9 cellular contexts compared by ENCODE assay signal in genomic region chr9:86485359-86485758, GRCh38.
DNase-seq lines count a peak whose midpoint lies in the region; ATAC-seq and TF ChIP-seq lines count a peak whose summit lies in the region.
"Had no signal": no experiment of that assay in that cellular context is flagged by ENCODE, and none has a peak within 500 bp of the region (broad histone marks: within the 10 kb centered on the region; RNA-seq: fewer than 3 reads in every experiment).

No MANE protein-coding gene starts in this region.

- no peaks in the 10 kb centered on the region for H4K20me1 ChIP-seq in Loucy (ENCODE audit: insufficient read depth, low read length, poor library complexity, severe bottlenecking)

- no peak overlapping the region for H3K4me2 ChIP-seq in Loucy (ENCODE audit: low read depth, low read length, poor library complexity, severe bottlenecking)

- H3K9ac ChIP-seq in Loucy (ENCODE audit: low read depth, low read length, poor library complexity, severe bottlenecking) = no peak overlapping the region

- no peak overlapping the region for H3K4me3 ChIP-seq in Loucy (ENCODE audit: low read length, poor library complexity, severe bottlenecking)
- H3K4me3 ChIP-seq in CD4-positive, alpha-beta memory T cell (ENCODE audit: low read length in 2 of 2) = no peak overlapping the region

- no peaks in the 10 kb centered on the region; the same call in 1 of the 2 replicates for H3K9me2 ChIP-seq in Loucy (replicated peaks; ENCODE audit: low read depth, low read length)

- CTCF ChIA-PET in CD4-positive, alpha-beta memory T cell (lab: Charles Lee; ENCODE audit: partially characterized antibody) = interaction anchor here (1.6 to 3.3 kb wide), 2 partner anchors 839 to 845 kb away, joined by 3 to 16 read pairs; no protein-coding TSS in a partner anchor

- no peak overlapping the region for H3K27ac ChIP-seq in CD4-positive, alpha-beta memory T cell (ENCODE audit: low read depth, low read length)

- 0 out of 2 replicates have a peak, but pooled peaks cover 3% of the 10 kb centered on the region for H3K9me3 ChIP-seq in Loucy (ENCODE audit: insufficient read depth, low read depth, low read length)
- H3K9me3 ChIP-seq in CD4-positive, alpha-beta memory T cell (ENCODE audit: control insufficient read depth in 1 of 2, low read length in 2 of 2) = no peaks in the 10 kb centered on the region

- ATAC-seq in GM21825 (IDR thresholded peaks at IDR 0.05; ENCODE audit: unreplicated experiment) (peak; percentile 84), GM21737 (IDR thresholded peaks at IDR 0.05; ENCODE audit: unreplicated experiment) (no peak)

- intact Hi-C loops in CD4-positive, alpha-beta memory T cell (cut with micrococcal nuclease) = loop anchor here (5.0 kb wide), 2 partner anchors 462 to 1177 kb away; partner anchors contain the start of gene GAS1

- POLR2A ChIA-PET in CD4-positive, alpha-beta memory T cell (lab: Charles Lee; ENCODE audit: partially characterized antibody) = no interaction called here

- no peak overlapping the region for H3K27ac Mint-ChIP-seq in CD4-positive, alpha-beta memory T cell

- no peaks in the 10 kb centered on the region for H3K79me2 ChIP-seq in Loucy (ENCODE audit: insufficient read depth, low read length)

- peaks cover 5 to 6% of the 10 kb centered on the region in 2 donors for H3K27me3 Mint-ChIP-seq in CD4-positive, alpha-beta memory T cell

- H3F3A ChIP-seq in Loucy (ENCODE audit: low read depth) = no peaks in the 10 kb centered on the region

- H3K36me3 ChIP-seq in Loucy (ENCODE audit: insufficient read depth, low read length) = no peaks in the 10 kb centered on the region
- no peaks in the 10 kb centered on the region for H3K36me3 ChIP-seq in CD4-positive, alpha-beta memory T cell (ENCODE audit: insufficient read depth, low read length)

- peaks cover 0 to 5% (median 2%) of the 10 kb centered on the region in 4 donors for H3K4me1 Mint-ChIP-seq in CD4-positive, alpha-beta memory T cell

- H3K4me3 Mint-ChIP-seq in CD4-positive, alpha-beta memory T cell = no peak overlapping the region

- H3K36me3 Mint-ChIP-seq in CD4-positive, alpha-beta memory T cell = no peaks in the 10 kb centered on the region

- no peaks in the 10 kb centered on the region for H3K4me1 ChIP-seq in Loucy (ENCODE audit: insufficient read depth, low read length, poor library complexity, severe bottlenecking)
- no peaks in the 10 kb centered on the region for H3K4me1 ChIP-seq in CD4-positive, alpha-beta memory T cell (ENCODE audit: insufficient read depth, low read length)

- no peaks in the 10 kb centered on the region for H3K27me3 ChIP-seq in Loucy (ENCODE audit: insufficient read depth, low read length, poor library complexity, severe bottlenecking)
- no peaks in the 10 kb centered on the region for H3K27me3 ChIP-seq in CD4-positive, alpha-beta memory T cell (ENCODE audit: insufficient read depth, low read length)

- H2AFZ ChIP-seq in Loucy (ENCODE audit: low read length) = peak overlapping the region; percentile 69; the same call in 1 of the 2 replicates

- TF ChIP-seq CTCF in Loucy (conservative IDR thresholded peaks at IDR 0.05; ENCODE audit: low read length) = no peak

- DNase-seq in activated T-cell treated with anti-CD3 and anti-CD28 coated beads for 48 hours (ENCODE audit: low read depth) (peak; percentile 3), NCI-H774 (lab: John Stamatoyannopoulos, UW) (no peak)
- DNase-seq in activated T-cell treated with anti-CD3 and anti-CD28 coated beads, Interleukin-2, amount 50 U/mL, for 1 hour = no peak
- peak; percentile 11 for DNase-seq in stimulated activated CD8-positive, alpha-beta memory T cell treated with anti-CD3 and anti-CD28 coated beads, Interleukin-4, amount 100 ng/mL, for 24 hours (ENCODE audit: low read depth)
- no peak for DNase-seq in CD4-positive, alpha-beta memory T cell
- DNase-seq: NCI-H1436 had no signal

- H3K9me3 Mint-ChIP-seq in CD4-positive, alpha-beta memory T cell = peaks cover 0 to 2% (median 0%) of the 10 kb centered on the region in 8 donors

Comparison
In these comparisons a context has a peak if more than half of its experiments do, and no peak if none do; other contexts are left out.
1. DNase-seq: peak in activated T-cell treated with anti-CD3 and anti-CD28 coated beads for 48 hours (single experiment) and stimulated activated CD8-positive, alpha-beta memory T cell treated with anti-CD3 and anti-CD28 coated beads, Interleukin-4, amount 100 ng/mL, for 24 hours (single experiment); none in activated T-cell treated with anti-CD3 and anti-CD28 coated beads, Interleukin-2, amount 50 U/mL, for 1 hour (single experiment), NCI-H774 (single experiment) and CD4-positive, alpha-beta memory T cell (0 of 5).